In the genomic region with DNA sequence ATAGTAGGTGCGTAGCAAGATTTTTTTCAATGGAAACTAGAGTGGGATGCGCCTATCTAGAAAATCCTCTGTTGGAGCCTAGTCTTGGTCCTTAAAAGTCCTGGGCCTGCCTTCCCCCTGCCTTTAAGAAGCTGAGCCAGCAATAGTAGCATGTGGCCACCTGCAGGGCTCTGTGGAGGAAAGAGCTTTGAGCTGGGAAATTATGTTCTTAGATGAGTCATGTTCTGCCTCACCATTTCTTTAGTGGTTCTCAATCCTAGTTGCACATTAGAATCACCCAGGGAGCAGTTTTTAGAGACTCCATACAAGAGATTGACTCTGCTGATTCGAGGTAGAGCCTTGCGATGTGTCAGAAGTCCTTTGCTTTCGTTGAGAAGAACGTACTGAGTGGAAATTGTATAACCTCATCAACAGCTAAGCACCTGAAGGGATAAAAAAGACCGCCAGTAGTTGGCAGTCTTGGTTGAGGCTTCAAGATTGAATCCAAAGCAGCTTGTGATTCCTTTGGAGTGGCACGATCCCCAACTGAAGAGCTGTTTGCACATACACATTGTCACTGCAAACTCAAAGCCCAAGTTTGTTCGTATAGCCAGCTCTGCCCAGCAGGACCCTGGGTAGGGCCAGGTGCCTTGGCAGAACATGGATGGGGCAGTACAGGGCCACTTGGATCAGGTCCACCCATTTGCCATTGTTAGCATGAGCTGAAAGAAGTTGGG, we compare ENCODE assay signal across 1 cellular context.
TF ChIP-seq lines count a peak whose summit lies in the region.

No MANE protein-coding gene starts in this region.

TF ChIP-seq in liver, 16 proteins besides CTCF, POLR2A, EP300 and RAD21:
- TF ChIP-seq, protein P1, sequence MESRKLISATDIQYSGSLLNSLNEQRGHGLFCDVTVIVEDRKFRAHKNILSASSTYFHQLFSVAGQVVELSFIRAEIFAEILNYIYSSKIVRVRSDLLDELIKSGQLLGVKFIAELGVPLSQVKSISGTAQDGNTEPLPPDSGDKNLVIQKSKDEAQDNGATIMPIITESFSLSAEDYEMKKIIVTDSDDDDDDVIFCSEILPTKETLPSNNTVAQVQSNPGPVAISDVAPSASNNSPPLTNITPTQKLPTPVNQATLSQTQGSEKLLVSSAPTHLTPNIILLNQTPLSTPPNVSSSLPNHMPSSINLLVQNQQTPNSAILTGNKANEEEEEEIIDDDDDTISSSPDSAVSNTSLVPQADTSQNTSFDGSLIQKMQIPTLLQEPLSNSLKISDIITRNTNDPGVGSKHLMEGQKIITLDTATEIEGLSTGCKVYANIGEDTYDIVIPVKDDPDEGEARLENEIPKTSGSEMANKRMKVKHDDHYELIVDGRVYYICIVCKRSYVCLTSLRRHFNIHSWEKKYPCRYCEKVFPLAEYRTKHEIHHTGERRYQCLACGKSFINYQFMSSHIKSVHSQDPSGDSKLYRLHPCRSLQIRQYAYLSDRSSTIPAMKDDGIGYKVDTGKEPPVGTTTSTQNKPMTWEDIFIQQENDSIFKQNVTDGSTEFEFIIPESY (IDR thresholded peaks at IDR 0.05): no peak
- TF ChIP-seq, protein P2, sequence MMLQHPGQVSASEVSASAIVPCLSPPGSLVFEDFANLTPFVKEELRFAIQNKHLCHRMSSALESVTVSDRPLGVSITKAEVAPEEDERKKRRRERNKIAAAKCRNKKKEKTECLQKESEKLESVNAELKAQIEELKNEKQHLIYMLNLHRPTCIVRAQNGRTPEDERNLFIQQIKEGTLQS (IDR thresholded peaks at IDR 0.05): no peak
- TF ChIP-seq HNF4A (conservative IDR thresholded peaks at IDR 0.05) (no peak), RXRA (IDR thresholded peaks at IDR 0.05) (no peak), NR2F2 (IDR thresholded peaks at IDR 0.05) (no peak), HNF4G (IDR thresholded peaks at IDR 0.05) (no peak), FOXA2 (IDR thresholded peaks at IDR 0.05) (no peak), JUND (IDR thresholded peaks at IDR 0.05) (no peak)
